Comparison of ENCODE assay signal across 28 cellular contexts in genomic region chr2:212360068-212360460, GRCh38.
DNase-seq lines count a peak whose midpoint lies in the region; ATAC-seq, FAIRE-seq and TF ChIP-seq lines count a peak whose summit lies in the region.
"Had no signal": no experiment of that assay in that cellular context is flagged by ENCODE, and none has a peak within 500 bp of the region (broad histone marks: within the 10 kb centered on the region; RNA-seq: fewer than 3 reads in every experiment).

No MANE protein-coding gene starts in this region.

- TF ChIP-seq CTCF in HepG2 (CRISPR knock-in tag; IDR thresholded peaks at IDR 0.05) (no peak), right lobe of liver (IDR thresholded peaks at IDR 0.05) (no peak), brain (conservative IDR thresholded peaks at IDR 0.05) (no peak), nephron (IDR thresholded peaks at IDR 0.05; ENCODE audit: unreplicated experiment in 3 of 3) (no peak), smooth muscle cell (IDR thresholded peaks at IDR 0.05; ENCODE audit: borderline replicate concordance, insufficient read depth, poor library complexity, severe bottlenecking) (no peak)

- DNase-seq in HepG2 (ENCODE audit: low spot score) (peak; percentile 83), right lobe of liver (no peak), smooth muscle cell (lab: John Stamatoyannopoulos, UW; ENCODE audit: unreplicated experiment) (no peak), sciatic nerve (ENCODE audit: low spot score) (no peak)
- no peak for DNase-seq in activated CD4-positive, alpha-beta T cell treated with anti-CD3 and anti-CD28 coated beads for 4 hours
- DNase-seq: activated CD4-positive, alpha-beta T cell treated with anti-CD3 and anti-CD28 coated beads for 48 hours; activated naive CD4-positive, alpha-beta T cell treated with Interleukin-2 at 50 U/mL for 16 hours; activated T-cell treated with anti-CD3 and anti-CD28 coated beads, Interleukin-2, amount 50 U/mL, for 48 hours; adrenal gland; DMS79 treated with DMSO at 0.1 percent for 48 hours; MG63; naive B cell; NCI-H2081 treated with DMSO at 0.1 percent for 48 hours; ovary; Peyer's patch; T-helper 17 cell; transverse colon had no signal

- H3F3A ChIP-seq in smooth muscle cell (ENCODE audit: low read depth), result no peaks in the 10 kb centered on the region

- H3K4me3 Mint-ChIP-seq in brain (peak overlapping the region in 2 of 5 experiments; percentile 11 to 32), nephron (no peak overlapping the region)
- H3K4me3 Mint-ChIP-seq: naive B cell; stimulated activated naive CD8-positive, alpha-beta T cell treated with anti-CD3 and anti-CD28 coated beads, Interleukin-15, Interleukin-2, amounts not matched to agents 100 ng/mL and 50 ng/mL, for 24 hours; T-helper 17 cell had no signal

- H3K9me3 ChIP-seq in HepG2 (ENCODE audit: low read length) (no peaks in the 10 kb centered on the region), right lobe of liver (no peaks in the 10 kb centered on the region), smooth muscle cell (replicated peaks; ENCODE audit: low read depth) (no peaks in the 10 kb centered on the region)
- H3K9me3 ChIP-seq: adrenal gland, BE2C, MG63, ovary, Peyer's patch, right atrium auricular region, SJCRH30, transverse colon had no signal

- H3K9me3 Mint-ChIP-seq in brain (no peaks in the 10 kb centered on the region), nephron (no peaks in the 10 kb centered on the region)
- H3K9me3 Mint-ChIP-seq: naive B cell; stimulated activated naive CD8-positive, alpha-beta T cell treated with anti-CD3 and anti-CD28 coated beads, Interleukin-15, Interleukin-2, amounts not matched to agents 100 ng/mL and 50 ng/mL, for 24 hours had no signal

- H3K4me1 ChIP-seq in HepG2 (ENCODE audit: insufficient read depth, low read length) (peaks cover 51% of the 10 kb centered on the region), right lobe of liver (no peaks in the 10 kb centered on the region), smooth muscle cell (ENCODE audit: low read depth) (peaks cover 33% of the 10 kb centered on the region)
- H3K4me1 ChIP-seq: adrenal gland, Peyer's patch, SJCRH30, transverse colon had no signal

- no peak for FAIRE-seq in HepG2 (lab: Jason Lieb, UNC)
- FAIRE-seq: A204.1, bronchial epithelial cell, endothelial cell of umbilical vein, H1 had no signal

- peak overlapping the region in 2 of 3 experiments; percentile 8 to 20; a peak in 1 of 6 replicates for H3K4me3 ChIP-seq in HepG2 (replicated peaks in 1 of 3; ENCODE audit: insufficient read depth in 1 of 3, low read depth in 2 of 3, low read length in 3 of 3)
- no peak overlapping the region for H3K4me3 ChIP-seq in right lobe of liver
- no peak overlapping the region for H3K4me3 ChIP-seq in smooth muscle cell
- H3K4me3 ChIP-seq: adrenal gland, MG63, ovary, Peyer's patch, right atrium auricular region, SJCRH30, transverse colon had no signal

- H4K20me1 ChIP-seq in HepG2 (ENCODE audit: insufficient read depth, low read length), result no peaks in the 10 kb centered on the region
- no peaks in the 10 kb centered on the region for H4K20me1 ChIP-seq in smooth muscle cell (ENCODE audit: low read depth)

- H3K9ac ChIP-seq in HepG2 (ENCODE audit: insufficient read depth, low read depth, low read length) (peak overlapping the region; percentile 28; the same call in 1 of the 2 replicates), smooth muscle cell (ENCODE audit: low read depth) (no peak overlapping the region)

- H3K36me3 ChIP-seq in HepG2 (replicated peaks in 1 of 2; ENCODE audit: control insufficient read depth in 1 of 2, insufficient read depth in 2 of 2, low read length in 2 of 2), result no peaks in the 10 kb centered on the region
- H3K36me3 ChIP-seq in right lobe of liver, result no peaks in the 10 kb centered on the region
- no peaks in the 10 kb centered on the region for H3K36me3 ChIP-seq in smooth muscle cell (ENCODE audit: low read depth)
- H3K36me3 ChIP-seq: adrenal gland, BE2C, MG63, ovary, Peyer's patch, right atrium auricular region, SJCRH30, transverse colon had no signal

- ATAC-seq in HepG2 (peak; percentile 75), right lobe of liver (no peak), HG03175 (IDR thresholded peaks at IDR 0.05; ENCODE audit: unreplicated experiment) (no peak), sciatic nerve (no peak)
- ATAC-seq: T-helper 17 cell had no signal

- peak overlapping the region in 3 of 5 experiments; percentile 11 to 50 (median 46) for H3K27ac Mint-ChIP-seq in brain
- H3K27ac Mint-ChIP-seq in nephron, result peak overlapping the region; percentile 41 to 88 (median 74)
- H3K27ac Mint-ChIP-seq: naive B cell; stimulated activated naive CD8-positive, alpha-beta T cell treated with anti-CD3 and anti-CD28 coated beads, Interleukin-15, Interleukin-2, amounts not matched to agents 100 ng/mL and 50 ng/mL, for 24 hours; T-helper 17 cell had no signal

- H3K27me3 Mint-ChIP-seq in brain (no peaks in the 10 kb centered on the region), nephron (ENCODE audit: low read depth) (no peaks in the 10 kb centered on the region)
- H3K27me3 Mint-ChIP-seq: naive B cell; stimulated activated naive CD8-positive, alpha-beta T cell treated with anti-CD3 and anti-CD28 coated beads, Interleukin-15, Interleukin-2, amounts not matched to agents 100 ng/mL and 50 ng/mL, for 24 hours; T-helper 17 cell had no signal

- H3K4me1 Mint-ChIP-seq in brain (peaks cover 59% of the 10 kb centered on the region), nephron (no peaks in the 10 kb centered on the region)
- H3K4me1 Mint-ChIP-seq: naive B cell, T-helper 17 cell had no signal

- no peak; a peak in 1 of 4 replicates for TF ChIP-seq EP300 in HepG2 (IDR thresholded peaks at IDR 0.05; ENCODE audit: low read depth in 2 of 2, low read length in 2 of 2)
- no peak for TF ChIP-seq EP300 in HepG2 (CRISPR knock-in tag; IDR thresholded peaks at IDR 0.05; ENCODE audit: borderline replicate concordance)

- peak overlapping the region; percentile 30 for H3K4me2 ChIP-seq in HepG2 (ENCODE audit: low read depth, low read length)
- no peak overlapping the region for H3K4me2 ChIP-seq in smooth muscle cell

- intact Hi-C loops in HepG2 (cut with micrococcal nuclease; ENCODE audit: unreplicated experiment), result no loop called here
- intact Hi-C loops in right lobe of liver (cut with DNase I), result no loop called here
- intact Hi-C loops in sciatic nerve (cut with DNase I), result no loop called here

- H3K36me3 Mint-ChIP-seq in brain (no peaks in the 10 kb centered on the region), nephron (ENCODE audit: low read depth) (no peaks in the 10 kb centered on the region)
- H3K36me3 Mint-ChIP-seq: naive B cell had no signal

- no peaks in the 10 kb centered on the region for H3K79me2 ChIP-seq in HepG2 (ENCODE audit: insufficient read depth, low read length)
- no peaks in the 10 kb centered on the region for H3K79me2 ChIP-seq in smooth muscle cell (ENCODE audit: low read depth)

- CTCF ChIA-PET in HepG2 (lab: Yijun Ruan, JAX; ENCODE audit: low intra/inter-chr PET ratio, low total read pairs), result no interaction called here

- no TSS peak for BruUV-seq in HepG2 (replicated peaks; lab: Mats Ljungman, UMichigan)

- no peak overlapping the region for H2AFZ ChIP-seq in HepG2 (ENCODE audit: low read length)
- H2AFZ ChIP-seq in smooth muscle cell (ENCODE audit: low read depth), result no peak overlapping the region

- in situ Hi-C loops in HepG2 (cut with HindIII; ENCODE audit: extremely low pct_ligation_motif_present, low pct_unique_long_range_greater_than_20kb), result no loop called here

- POLR2A ChIA-PET in HepG2 (lab: Yijun Ruan, JAX), result no interaction called here

- TF ChIP-seq POLR2A in HepG2 (IDR thresholded peaks at IDR 0.05; ENCODE audit: insufficient read depth in 1 of 2, low read depth in 2 of 2, low read length in 2 of 2) (no peak), right lobe of liver (IDR thresholded peaks at IDR 0.05) (no peak)

- no peak for TF ChIP-seq RAD21 in HepG2 (CRISPR knock-in tag; IDR thresholded peaks at IDR 0.05)

- no peaks in the 10 kb centered on the region for H3K27me3 ChIP-seq in HepG2 (ENCODE audit: control insufficient read depth in 1 of 2, insufficient read depth in 2 of 2, low read length in 2 of 2)
- no peaks in the 10 kb centered on the region for H3K27me3 ChIP-seq in right lobe of liver
- H3K27me3 ChIP-seq in smooth muscle cell (ENCODE audit: low read depth), result no peaks in the 10 kb centered on the region
- H3K27me3 ChIP-seq: adrenal gland, BE2C, MG63, ovary, Peyer's patch, right atrium auricular region, SJCRH30, transverse colon had no signal

- H3K27ac ChIP-seq in HepG2 (ENCODE audit: extremely low read length, insufficient read depth, low read length) (peak overlapping the region; percentile 56), right lobe of liver (no peak overlapping the region), smooth muscle cell (ENCODE audit: low read depth) (no peak overlapping the region)
- H3K27ac ChIP-seq: adrenal gland, ovary, Peyer's patch, right atrium auricular region, SJCRH30, transverse colon had no signal

TF ChIP-seq in HepG2, 621 proteins besides CTCF, POLR2A, EP300 and RAD21 (continues in another document):
- peak; percentile 12 for TF ChIP-seq ASH2L (IDR thresholded peaks at IDR 0.05; ENCODE audit: insufficient read length, low read depth, low read length)
- TF ChIP-seq HNF4G (IDR thresholded peaks at IDR 0.05; ENCODE audit: borderline replicate concordance, low read depth, low read length), result no peak
- no peak for TF ChIP-seq HNF4G (CRISPR knock-in tag; IDR thresholded peaks at IDR 0.05; ENCODE audit: borderline replicate concordance, low read depth)
- TF ChIP-seq, protein P1, sequence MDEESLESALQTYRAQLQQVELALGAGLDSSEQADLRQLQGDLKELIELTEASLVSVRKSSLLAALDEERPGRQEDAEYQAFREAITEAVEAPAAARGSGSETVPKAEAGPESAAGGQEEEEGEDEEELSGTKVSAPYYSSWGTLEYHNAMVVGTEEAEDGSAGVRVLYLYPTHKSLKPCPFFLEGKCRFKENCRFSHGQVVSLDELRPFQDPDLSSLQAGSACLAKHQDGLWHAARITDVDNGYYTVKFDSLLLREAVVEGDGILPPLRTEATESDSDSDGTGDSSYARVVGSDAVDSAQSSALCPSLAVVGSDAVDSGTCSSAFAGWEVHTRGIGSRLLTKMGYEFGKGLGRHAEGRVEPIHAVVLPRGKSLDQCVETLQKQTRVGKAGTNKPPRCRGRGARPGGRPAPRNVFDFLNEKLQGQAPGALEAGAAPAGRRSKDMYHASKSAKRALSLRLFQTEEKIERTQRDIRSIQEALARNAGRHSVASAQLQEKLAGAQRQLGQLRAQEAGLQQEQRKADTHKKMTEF (CRISPR knock-in tag; IDR thresholded peaks at IDR 0.05), result 0 out of 2 replicates have a peak, but pooled peaks have one; percentile 0
- peak; percentile 65 for TF ChIP-seq BCL6 (CRISPR knock-in tag; IDR thresholded peaks at IDR 0.05)
- peak; percentile 66 for TF ChIP-seq SIX4 (CRISPR knock-in tag; IDR thresholded peaks at IDR 0.05)
- TF ChIP-seq DPF2 (CRISPR knock-in tag; IDR thresholded peaks at IDR 0.05; ENCODE audit: borderline replicate concordance, low read depth), result no peak
- no peak for TF ChIP-seq BRD4 (CRISPR knock-in tag; IDR thresholded peaks at IDR 0.05)

Comparison
In these comparisons a context has a peak if more than half of its experiments do, and no peak if none do; other contexts are left out.
1. H3K4me3 ChIP-seq: peak in HepG2 (2 of 3); none in right lobe of liver (0 of 3) and smooth muscle cell (single experiment).